Comparison of ENCODE assay signal across 1 cellular context in the genomic region with DNA sequence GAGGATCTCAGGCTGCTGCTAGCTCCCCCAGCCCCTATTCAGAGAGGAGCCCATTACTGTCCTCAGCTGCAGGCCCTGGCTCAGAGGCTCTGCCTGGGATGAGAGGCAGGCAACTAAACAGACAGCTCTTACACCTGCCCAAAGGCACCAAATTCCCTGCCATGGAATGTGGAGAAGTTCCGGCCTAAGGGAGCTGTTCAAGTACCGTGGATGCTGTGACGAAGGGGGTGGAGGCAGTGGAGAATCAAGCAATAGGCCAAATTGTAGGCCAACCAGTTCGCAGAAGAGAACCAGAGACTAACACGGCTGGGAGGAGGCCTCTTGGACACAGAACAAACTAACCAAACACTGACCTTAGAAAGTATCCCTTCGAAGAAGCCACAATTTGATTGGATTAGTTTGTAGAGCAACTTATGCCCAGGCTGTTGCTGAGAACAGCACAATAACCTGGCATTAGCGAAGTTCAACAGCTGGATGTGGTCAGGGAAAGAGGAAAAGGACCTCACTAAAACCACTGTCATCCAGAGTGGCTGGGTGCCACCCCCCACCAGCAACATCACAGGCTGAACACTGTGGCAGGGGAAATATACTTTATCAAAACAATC.
TF ChIP-seq lines count a peak whose summit lies in the region.

No MANE protein-coding gene starts in this region.

TF ChIP-seq in HepG2, 621 proteins besides CTCF, POLR2A, EP300 and RAD21:
- TF ChIP-seq BRCA1 (CRISPR knock-in tag; IDR thresholded peaks at IDR 0.05) (no peak), NR2F2 (IDR thresholded peaks at IDR 0.05; ENCODE audit: borderline replicate concordance, low read depth) (no peak), RFX1 (IDR thresholded peaks at IDR 0.05) (no peak), TSC22D2 (CRISPR knock-in tag; IDR thresholded peaks at IDR 0.05; ENCODE audit: borderline replicate concordance) (no peak), SKI (IDR thresholded peaks at IDR 0.05; ENCODE audit: partially characterized antibody) (no peak), DPF2 (CRISPR knock-in tag; IDR thresholded peaks at IDR 0.05; ENCODE audit: borderline replicate concordance, low read depth) (no peak), MAFK (conservative IDR thresholded peaks at IDR 0.05 in 1 of 2, IDR thresholded peaks at IDR 0.05 in 1 of 2; ENCODE audit: low read length in 2 of 2) (no peak), ZNF562 (CRISPR knock-in tag; IDR thresholded peaks at IDR 0.05; ENCODE audit: borderline replicate concordance) (no peak), ZNF431 (CRISPR knock-in tag; IDR thresholded peaks at IDR 0.05; ENCODE audit: borderline replicate concordance, low read depth) (no peak)
- TF ChIP-seq, protein P1, sequence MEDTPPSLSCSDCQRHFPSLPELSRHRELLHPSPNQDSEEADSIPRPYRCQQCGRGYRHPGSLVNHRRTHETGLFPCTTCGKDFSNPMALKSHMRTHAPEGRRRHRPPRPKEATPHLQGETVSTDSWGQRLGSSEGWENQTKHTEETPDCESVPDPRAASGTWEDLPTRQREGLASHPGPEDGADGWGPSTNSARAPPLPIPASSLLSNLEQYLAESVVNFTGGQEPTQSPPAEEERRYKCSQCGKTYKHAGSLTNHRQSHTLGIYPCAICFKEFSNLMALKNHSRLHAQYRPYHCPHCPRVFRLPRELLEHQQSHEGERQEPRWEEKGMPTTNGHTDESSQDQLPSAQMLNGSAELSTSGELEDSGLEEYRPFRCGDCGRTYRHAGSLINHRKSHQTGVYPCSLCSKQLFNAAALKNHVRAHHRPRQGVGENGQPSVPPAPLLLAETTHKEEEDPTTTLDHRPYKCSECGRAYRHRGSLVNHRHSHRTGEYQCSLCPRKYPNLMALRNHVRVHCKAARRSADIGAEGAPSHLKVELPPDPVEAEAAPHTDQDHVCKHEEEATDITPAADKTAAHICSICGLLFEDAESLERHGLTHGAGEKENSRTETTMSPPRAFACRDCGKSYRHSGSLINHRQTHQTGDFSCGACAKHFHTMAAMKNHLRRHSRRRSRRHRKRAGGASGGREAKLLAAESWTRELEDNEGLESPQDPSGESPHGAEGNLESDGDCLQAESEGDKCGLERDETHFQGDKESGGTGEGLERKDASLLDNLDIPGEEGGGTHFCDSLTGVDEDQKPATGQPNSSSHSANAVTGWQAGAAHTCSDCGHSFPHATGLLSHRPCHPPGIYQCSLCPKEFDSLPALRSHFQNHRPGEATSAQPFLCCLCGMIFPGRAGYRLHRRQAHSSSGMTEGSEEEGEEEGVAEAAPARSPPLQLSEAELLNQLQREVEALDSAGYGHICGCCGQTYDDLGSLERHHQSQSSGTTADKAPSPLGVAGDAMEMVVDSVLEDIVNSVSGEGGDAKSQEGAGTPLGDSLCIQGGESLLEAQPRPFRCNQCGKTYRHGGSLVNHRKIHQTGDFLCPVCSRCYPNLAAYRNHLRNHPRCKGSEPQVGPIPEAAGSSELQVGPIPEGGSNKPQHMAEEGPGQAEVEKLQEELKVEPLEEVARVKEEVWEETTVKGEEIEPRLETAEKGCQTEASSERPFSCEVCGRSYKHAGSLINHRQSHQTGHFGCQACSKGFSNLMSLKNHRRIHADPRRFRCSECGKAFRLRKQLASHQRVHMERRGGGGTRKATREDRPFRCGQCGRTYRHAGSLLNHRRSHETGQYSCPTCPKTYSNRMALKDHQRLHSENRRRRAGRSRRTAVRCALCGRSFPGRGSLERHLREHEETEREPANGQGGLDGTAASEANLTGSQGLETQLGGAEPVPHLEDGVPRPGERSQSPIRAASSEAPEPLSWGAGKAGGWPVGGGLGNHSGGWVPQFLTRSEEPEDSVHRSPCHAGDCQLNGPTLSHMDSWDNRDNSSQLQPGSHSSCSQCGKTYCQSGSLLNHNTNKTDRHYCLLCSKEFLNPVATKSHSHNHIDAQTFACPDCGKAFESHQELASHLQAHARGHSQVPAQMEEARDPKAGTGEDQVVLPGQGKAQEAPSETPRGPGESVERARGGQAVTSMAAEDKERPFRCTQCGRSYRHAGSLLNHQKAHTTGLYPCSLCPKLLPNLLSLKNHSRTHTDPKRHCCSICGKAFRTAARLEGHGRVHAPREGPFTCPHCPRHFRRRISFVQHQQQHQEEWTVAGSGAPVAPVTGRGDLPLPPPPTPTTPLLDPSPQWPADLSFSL (CRISPR knock-in tag; IDR thresholded peaks at IDR 0.05), result no peak
